ENCODE assay signal across 7 cellular contexts in genomic region chr11:93542753-93543246, GRCh38.
DNase-seq lines count a peak whose midpoint lies in the region; ATAC-seq lines count a peak whose summit lies in the region.

No MANE protein-coding gene starts in this region.

- H3K4me3 ChIP-seq in HAP-1 (peak overlapping the region; percentile 58), duodenal mucosa (ENCODE audit: low read depth in 1 of 2, low read length in 2 of 2) (peak overlapping the region; percentile 71 to 81), mucosa of rectum (ENCODE audit: low read length in 2 of 2) (peak overlapping the region; percentile 68 to 73)

- no peaks in the 10 kb centered on the region for H3K27me3 ChIP-seq in HAP-1 (ENCODE audit: low read depth)
- no peaks in the 10 kb centered on the region for H3K27me3 ChIP-seq in duodenal mucosa (ENCODE audit: control insufficient read depth in 1 of 2, insufficient read depth in 2 of 2, low read length in 2 of 2)
- H3K27me3 ChIP-seq in mucosa of rectum (ENCODE audit: control insufficient read depth in 2 of 2, insufficient read depth in 2 of 2, low read length in 2 of 2): no peaks in the 10 kb centered on the region

- peak; percentile 34 for ATAC-seq in GM18517 (IDR thresholded peaks at IDR 0.05; ENCODE audit: unreplicated experiment)

- no peaks in the 10 kb centered on the region for H3K9me3 ChIP-seq in HAP-1
- no peaks in the 10 kb centered on the region for H3K9me3 ChIP-seq in duodenal mucosa (ENCODE audit: control insufficient read depth in 1 of 2, low read length in 2 of 2)
- H3K9me3 ChIP-seq in mucosa of rectum (ENCODE audit: control insufficient read depth in 2 of 2, low read length in 2 of 2): no peaks in the 10 kb centered on the region

- no peaks in the 10 kb centered on the region for H3K36me3 ChIP-seq in HAP-1 (replicated peaks)
- H3K36me3 ChIP-seq in duodenal mucosa (ENCODE audit: control insufficient read depth in 1 of 2, insufficient read depth in 2 of 2, low read length in 2 of 2): no peaks in the 10 kb centered on the region
- no peaks in the 10 kb centered on the region for H3K36me3 ChIP-seq in mucosa of rectum (ENCODE audit: control insufficient read depth in 2 of 2, insufficient read depth in 2 of 2, low read length in 2 of 2)

- H3K9ac ChIP-seq in duodenal mucosa (ENCODE audit: low read depth in 1 of 2, low read length in 2 of 2): peak overlapping the region; percentile 63 to 67
- H3K9ac ChIP-seq in mucosa of rectum (ENCODE audit: low read depth in 1 of 2, low read length in 2 of 2): peak overlapping the region; percentile 67 to 70

- in situ Hi-C loops in HAP-1 (cut with MboI; ENCODE audit: low sequenced_read_pairs) (loop anchor here (10.0 kb wide), 1 partner anchor 308 kb away; no protein-coding TSS in a partner anchor), KBM-7 (cut with MboI; ENCODE audit: low pct_unique_long_range_greater_than_20kb, low sequenced_read_pairs) (no loop called here)

- H3K27ac ChIP-seq in duodenal mucosa (ENCODE audit: low read depth, low read length): peak overlapping the region; percentile 58
- H3K27ac ChIP-seq in mucosa of rectum (ENCODE audit: low read depth in 2 of 2, low read length in 2 of 2): peak overlapping the region; percentile 69 to 71

- H3K4me1 ChIP-seq in HAP-1 (no peaks in the 10 kb centered on the region; the same call in 1 of the 2 replicates), duodenal mucosa (ENCODE audit: control insufficient read depth in 1 of 2, insufficient read depth in 2 of 2, low read length in 2 of 2) (peaks cover 28 to 36% of the 10 kb centered on the region in 2 donors), mucosa of rectum (ENCODE audit: control insufficient read depth in 2 of 2, insufficient read depth in 2 of 2, low read length in 2 of 2) (peaks cover 9 to 12% of the 10 kb centered on the region in 2 donors)

- DNase-seq in HAP-1 (ENCODE audit: low spot score in 2 of 2): peak; percentile 19 to 43
- peak; percentile 8 for DNase-seq in NAMALWA (ENCODE audit: low spot score)
- DNase-seq in KBM-7: no peak
- DNase-seq in SIG-M5 treated with dmso at 0.1 percent for 504 hours (lab: John Stamatoyannopoulos, UW; ENCODE audit: unreplicated experiment): no peak

Comparison
In these comparisons a context has a peak if more than half of its experiments do, and no peak if none do; other contexts are left out.
1. DNase-seq: peak in HAP-1 (2 of 2) and NAMALWA (single experiment); none in KBM-7 (single experiment) and SIG-M5 treated with dmso at 0.1 percent for 504 hours (single experiment).
2. Peak in every context shown above with its lines, with median percentiles within 50 percentile points of each other: H3K4me3 ChIP-seq.